5 cellular contexts compared by ENCODE assay signal in the genomic region with DNA sequence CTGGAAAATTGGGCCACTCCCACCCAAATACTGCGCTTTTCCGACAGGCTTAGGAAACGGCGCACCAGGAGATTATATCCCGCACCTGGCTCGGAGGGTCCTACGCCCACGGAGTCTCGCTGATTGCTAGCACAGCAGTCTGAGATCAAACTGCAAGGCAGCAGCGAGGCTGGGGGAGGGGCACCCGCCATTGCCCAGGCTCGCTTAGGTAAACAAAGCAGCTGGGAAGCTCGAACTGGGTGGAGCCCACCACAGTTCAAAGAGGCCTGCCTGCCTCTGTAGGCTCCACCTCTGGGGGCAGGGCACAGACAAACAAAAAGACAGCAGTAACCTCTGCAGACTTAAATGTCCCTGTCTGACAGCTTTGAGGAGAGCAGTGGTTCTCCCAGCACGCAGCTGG. TPM values are rescaled to one million over a fixed set of nuclear protein-coding genes. Genes with fewer than 3 reads are reported as not detected.
DNase-seq lines count a peak whose midpoint lies in the region; ATAC-seq, FAIRE-seq and TF ChIP-seq lines count a peak whose summit lies in the region.
"Not testable (repeated sequence)": the region's sequence is repeated elsewhere in the genome, so short reads cannot be mapped to it uniquely, and the experiment has no call there.

No MANE protein-coding gene starts in this region.

- WGBS in K562 (ENCODE audit: insufficient coverage, low coverage, missing lambda C conversion rate) = 80% methylated on average over 4 of the region's 14 CpGs
- WGBS in HepG2 (ENCODE audit: low lambda C conversion rate) = 56% methylated on average over 5 of the region's 14 CpGs

- not testable (repeated sequence) for H3K9me1 ChIP-seq in K562 (ENCODE audit: control insufficient read depth, insufficient read depth, low read length)

- peak overlapping the region; percentile 44; the same call in 1 of the 2 replicates for H3K9ac ChIP-seq in OCI-LY1 (ENCODE audit: low read length)
- not testable (repeated sequence) for H3K9ac ChIP-seq in K562 (ENCODE audit: insufficient read depth in 1 of 2, low read depth in 2 of 2, low read length in 2 of 2); HepG2 (ENCODE audit: insufficient read depth, low read depth, low read length)

- not testable (repeated sequence) for H3K79me2 ChIP-seq in DOHH2 (ENCODE audit: control insufficient read depth, low read length); OCI-LY1 (ENCODE audit: insufficient read depth, low read length); OCI-LY7 (ENCODE audit: insufficient read depth, low read depth, low read length); K562 (ENCODE audit: control insufficient read depth, insufficient read depth, low read length); HepG2 (ENCODE audit: insufficient read depth, low read length)

- TF ChIP-seq POLR2A in K562 (conservative IDR thresholded peaks at IDR 0.05); HepG2 (IDR thresholded peaks at IDR 0.05; ENCODE audit: insufficient read depth in 1 of 2, low read depth in 2 of 2, low read length in 2 of 2): not testable (repeated sequence)

- H3F3A ChIP-seq in DOHH2 (ENCODE audit: control insufficient read depth, insufficient read depth) = peaks cover 10% of the 10 kb centered on the region
- peaks cover 15% of the 10 kb centered on the region for H3F3A ChIP-seq in OCI-LY1 (ENCODE audit: insufficient read depth, low read length)

- not testable (repeated sequence) for FAIRE-seq in K562 (lab: Jason Lieb, UNC); HepG2 (lab: Jason Lieb, UNC)

- intact Hi-C loops in OCI-LY7 (cut with micrococcal nuclease; ENCODE audit: unreplicated experiment); K562 (cut with micrococcal nuclease); HepG2 (cut with micrococcal nuclease; ENCODE audit: unreplicated experiment): not testable (repeated sequence)

- TF ChIP-seq EP300 in K562 (IDR thresholded peaks at IDR 0.05; ENCODE audit: low read length); HepG2 (IDR thresholded peaks at IDR 0.05; ENCODE audit: low read depth in 2 of 2, low read length in 2 of 2): not testable (repeated sequence)
- peak; percentile 30; the same call in 1 of the 2 replicates for TF ChIP-seq EP300 in HepG2 (CRISPR knock-in tag; IDR thresholded peaks at IDR 0.05; ENCODE audit: borderline replicate concordance)

- H4K20me1 ChIP-seq in DOHH2 (ENCODE audit: control insufficient read depth, insufficient read depth, low read depth, low read length); OCI-LY1 (ENCODE audit: insufficient read depth, low read length); OCI-LY7 (ENCODE audit: insufficient read depth, low read length); K562 (replicated peaks; ENCODE audit: control insufficient read depth, insufficient read depth, low read length); HepG2 (ENCODE audit: insufficient read depth, low read length): not testable (repeated sequence)

- not testable (repeated sequence) for BruUV-seq in OCI-LY7 (replicated peaks; lab: Mats Ljungman, UMichigan); K562 (replicated peaks; lab: Mats Ljungman, UMichigan); HepG2 (replicated peaks; lab: Mats Ljungman, UMichigan)

- H3K4me3 ChIP-seq in DOHH2 (ENCODE audit: low read length); OCI-LY7 (ENCODE audit: low read depth, low read length, poor library complexity, severe bottlenecking); K562: not testable (repeated sequence)
- H3K4me3 ChIP-seq in OCI-LY1 (ENCODE audit: low read depth, low read length, poor library complexity, severe bottlenecking) (peak overlapping the region; percentile 50), HepG2 (replicated peaks in 1 of 3; ENCODE audit: insufficient read depth in 1 of 3, low read depth in 2 of 3, low read length in 3 of 3) (peak overlapping the region in 1 of 3 experiments; percentile 9; a peak in 1 of 6 replicates)

- H3K4me1 ChIP-seq in DOHH2 (ENCODE audit: control insufficient read depth, low read length) (peaks cover 47% of the 10 kb centered on the region), OCI-LY1 (ENCODE audit: insufficient read depth, low read length, severe bottlenecking) (peaks cover 50% of the 10 kb centered on the region), OCI-LY7 (ENCODE audit: insufficient read depth, low read length, poor library complexity, severe bottlenecking) (peaks cover 44% of the 10 kb centered on the region), HepG2 (ENCODE audit: insufficient read depth, low read length) (peaks cover 50% of the 10 kb centered on the region)
- H3K4me1 ChIP-seq in K562 (replicated peaks in 1 of 2; ENCODE audit: control insufficient read depth in 2 of 2, insufficient read depth in 2 of 2, low read length in 2 of 2) = not testable (repeated sequence)

- not testable (repeated sequence) for H2AFZ ChIP-seq in OCI-LY1 (ENCODE audit: low read length); OCI-LY7 (ENCODE audit: low read length)
- H2AFZ ChIP-seq in K562 (ENCODE audit: low read depth, low read length) (0 out of 2 replicates have a peak overlapping the region, but pooled peaks have one; percentile 62), HepG2 (ENCODE audit: low read length) (peak overlapping the region; percentile 63)

- peak overlapping the region; percentile 31; the same call in 1 of the 2 replicates for H3K4me2 ChIP-seq in DOHH2 (ENCODE audit: low read length)
- peak overlapping the region; percentile 54 for H3K4me2 ChIP-seq in OCI-LY1 (ENCODE audit: low read length)
- H3K4me2 ChIP-seq in OCI-LY7 (ENCODE audit: low read length) = peak overlapping the region; percentile 69; the same call in 1 of the 2 replicates
- H3K4me2 ChIP-seq in K562 (ENCODE audit: insufficient read depth, low read length) = not testable (repeated sequence)
- peak overlapping the region; percentile 45; the same call in 1 of the 2 replicates for H3K4me2 ChIP-seq in HepG2 (ENCODE audit: low read depth, low read length)

- CTCF ChIA-PET in OCI-LY7 (lab: Charles Lee; ENCODE audit: unreplicated experiment); K562 (lab: Yijun Ruan, JAX; ENCODE audit: low intra/inter-chr PET ratio); HepG2 (lab: Yijun Ruan, JAX; ENCODE audit: low intra/inter-chr PET ratio, low total read pairs): not testable (repeated sequence)

- H3K36me3 ChIP-seq in DOHH2 (ENCODE audit: control insufficient read depth, low read length); OCI-LY1 (ENCODE audit: insufficient read depth, low read length); OCI-LY7 (ENCODE audit: insufficient read depth, low read length); K562 (ENCODE audit: control insufficient read depth, insufficient read depth, low read length); HepG2 (replicated peaks in 1 of 2; ENCODE audit: control insufficient read depth in 1 of 2, insufficient read depth in 2 of 2, low read length in 2 of 2): not testable (repeated sequence)

- not testable (repeated sequence) for H3K9me2 ChIP-seq in DOHH2 (replicated peaks; ENCODE audit: control insufficient read depth, low read length); OCI-LY1 (ENCODE audit: low read depth, low read length); OCI-LY7 (ENCODE audit: insufficient read depth, low read length)

- DNase-seq in OCI-LY7 (ENCODE audit: low spot score); K562 (ENCODE audit: extremely low read depth in 1 of 4, low spot score in 3 of 4); HepG2 (ENCODE audit: low spot score): not testable (repeated sequence)

- in situ Hi-C loops in K562 (cut with MboI); HepG2 (cut with HindIII; ENCODE audit: extremely low pct_ligation_motif_present, low pct_unique_long_range_greater_than_20kb): not testable (repeated sequence)

- not testable (repeated sequence) for TF ChIP-seq RAD21 in K562 (CRISPR knock-in tag; conservative IDR thresholded peaks at IDR 0.05 in 1 of 2, IDR thresholded peaks at IDR 0.05 in 1 of 2); HepG2 (CRISPR knock-in tag; IDR thresholded peaks at IDR 0.05)

- not testable (repeated sequence) for H3K27ac ChIP-seq in DOHH2 (ENCODE audit: low read depth, low read length); OCI-LY7 (ENCODE audit: low read depth, low read length, poor library complexity, severe bottlenecking); K562 (ENCODE audit: extremely low read depth, low read depth, low read length); HepG2 (ENCODE audit: extremely low read length, insufficient read depth, low read length)
- H3K27ac ChIP-seq in OCI-LY1 (ENCODE audit: low read depth, low read length, poor library complexity, severe bottlenecking) = peak overlapping the region; percentile 87

- H3K9me3 ChIP-seq in DOHH2 (ENCODE audit: control insufficient read depth, insufficient read depth, low read length); OCI-LY1 (ENCODE audit: low read length); OCI-LY7 (ENCODE audit: low read length); K562 (replicated peaks; ENCODE audit: control insufficient read depth, insufficient read depth, low read depth, low read length); HepG2 (ENCODE audit: low read length): not testable (repeated sequence)

- not testable (repeated sequence) for TF ChIP-seq CTCF in DOHH2 (IDR thresholded peaks at IDR 0.05; ENCODE audit: low read depth, low read length, poor library complexity, severe bottlenecking); OCI-LY1 (IDR thresholded peaks at IDR 0.05; ENCODE audit: low read length); OCI-LY7 (conservative IDR thresholded peaks at IDR 0.05; ENCODE audit: low read length); K562 (IDR thresholded peaks at IDR 0.05 in 2 of 3, conservative IDR thresholded peaks at IDR 0.05 in 1 of 3; ENCODE audit: insufficient read depth in 2 of 3, low read depth in 1 of 3, low read length in 3 of 3); HepG2 (CRISPR knock-in tag; IDR thresholded peaks at IDR 0.05)

- POLR2A ChIA-PET in OCI-LY7 (lab: Charles Lee) = interaction anchor here (0.6 to 3.6 kb wide), 5 partner anchors 10 to 75 kb away, joined by 3 to 35 read pairs (median 12); partner anchors contain the start of gene CDV3
- POLR2A ChIA-PET in K562 (lab: Yijun Ruan, JAX); HepG2 (lab: Yijun Ruan, JAX): not testable (repeated sequence)

- ATAC-seq in K562, HepG2: not testable (repeated sequence)

- H3K27me3 ChIP-seq in DOHH2 (ENCODE audit: control insufficient read depth, low read length); OCI-LY1 (ENCODE audit: insufficient read depth, low read length); K562 (ENCODE audit: control insufficient read depth in 2 of 2, insufficient read depth in 2 of 2, low read length in 2 of 2); HepG2 (ENCODE audit: control insufficient read depth in 1 of 2, insufficient read depth in 2 of 2, low read length in 2 of 2): not testable (repeated sequence)

RNA-seq across cellular contexts. Expression of gene CDV3, which starts 21.9 kb away (rescaled TPM):
- total RNA-seq in OCI-LY7 (2014; rRNA removed; shearing (Covaris generic)) = 171 and 210 TPM in 2 replicates
- total RNA-seq in OCI-LY7 (2022) (268 and 296 TPM in 2 replicates), K562 (2014; rRNA removed) (78.4 and 82.3 TPM in 2 replicates), K562 (2014; rRNA removed; fragmentation: Illumina TruSeq; extraction: Trizol) (116 and 133 TPM in 2 replicates), K562 (2015; rRNA removed; fragmentation: Illumina TruSeq; extraction: Trizol) (120 and 128 TPM in 2 replicates), K562 (2021) (121 and 123 TPM in 2 replicates), HepG2 (2016; rRNA removed; fragmentation: Illumina TruSeq; extraction: Trizol) (145 and 190 TPM in 2 replicates)
- 12.9 and 28.4 TPM in 2 replicates for total RNA-seq in K562 (2011; cell fraction: chromatin; rRNA removed; ENCODE audit: low replicate concordance)
- total RNA-seq in K562 (2011; cell fraction: nucleolus; rRNA removed) = 13.3 and 15.1 TPM in 2 replicates
- total RNA-seq in K562 (2011; cell fraction: nucleoplasm; rRNA removed) = 20.2 and 35.3 TPM in 2 replicates
- polyA plus RNA-seq in K562 (2011; rRNA removed) (68.6 and 75.1 TPM in 2 replicates), K562 (2014; fragmentation: Illumina TruSeq; extraction: Trizol) (112 and 120 TPM in 2 replicates), K562 (2014; fragmentation: Nextera tagmentation; extraction: Ambion mirVana) (100 to 1,000 TPM in 1 of 2 experiments, 10 to 100 TPM in 1; 72.3 to 273 TPM), K562 (2014; rRNA removed) (83.4 and 86.2 TPM in 2 replicates), HepG2 (2011; rRNA removed) (44.9 and 46.6 TPM in 2 replicates)
- polyA plus RNA-seq in K562 (2011; cell fraction: cytosol; rRNA removed) = 14.2 and 29.1 TPM in 2 replicates
- polyA plus RNA-seq in K562 (2011; cell fraction: nucleus; rRNA removed) = 17.4 and 20.8 TPM in 2 replicates
- 65.8 and 87.6 TPM in 2 replicates for polyA plus RNA-seq in K562 (2012)
- 83.2 and 102 TPM in 2 replicates for polyA minus RNA-seq in K562 (2011; rRNA and poly(A)+ RNA removed)
- 39.9 and 52.1 TPM in 2 replicates for polyA minus RNA-seq in K562 (2011; cell fraction: cytosol; rRNA and poly(A)+ RNA removed)
- polyA minus RNA-seq in K562 (2011; cell fraction: nucleus; rRNA and poly(A)+ RNA removed) = 10.5 and 20.2 TPM in 2 replicates
- total RNA-seq in HepG2 (2016; cell fraction: cytosol; rRNA removed; fragmentation: Illumina TruSeq; extraction: Trizol; ENCODE audit: low read depth) = 29.7 and 31.6 TPM in 2 replicates
- total RNA-seq in HepG2 (2016; cell fraction: insoluble cytoplasmic fraction; rRNA removed; fragmentation: Illumina TruSeq; extraction: Trizol) = 140 and 167 TPM in 2 replicates
- total RNA-seq in HepG2 (2016; cell fraction: membrane; rRNA removed; fragmentation: Illumina TruSeq; extraction: Trizol) = 96.9 and 108 TPM in 2 replicates
- 70.3 and 72.0 TPM in 2 replicates for total RNA-seq in HepG2 (2016; cell fraction: nucleus; rRNA removed; fragmentation: Illumina TruSeq; extraction: Trizol)
- 20.0 and 35.2 TPM in 2 replicates for polyA plus RNA-seq in HepG2 (2011; cell fraction: cytosol; rRNA removed)
- polyA plus RNA-seq in HepG2 (2011; cell fraction: nucleus; rRNA removed) = 11.8 and 17.9 TPM in 2 replicates
- polyA plus RNA-seq in HepG2 (2012) = 98.7 and 98.9 TPM in 2 replicates
- 29.7 and 32.6 TPM in 2 replicates for polyA plus RNA-seq in HepG2 (2016; cell fraction: cytosol; fragmentation: Illumina TruSeq; extraction: Trizol; ENCODE audit: low read depth)
- 154 TPM in 2 replicates for polyA plus RNA-seq in HepG2 (2016; cell fraction: insoluble cytoplasmic fraction; fragmentation: Illumina TruSeq; extraction: Trizol; ENCODE audit: low read depth)
- 62.3 and 67.4 TPM in 2 replicates for polyA plus RNA-seq in HepG2 (2016; cell fraction: membrane; fragmentation: Illumina TruSeq; extraction: Trizol; ENCODE audit: low read depth)
- 72.4 and 78.4 TPM in 2 replicates for polyA plus RNA-seq in HepG2 (2016; cell fraction: nucleus; fragmentation: Illumina TruSeq; extraction: Trizol; ENCODE audit: insufficient read depth, low read depth)
- polyA minus RNA-seq in HepG2 (2011; rRNA and poly(A)+ RNA removed; ENCODE audit: low replicate concordance) = 25.2 and 41.8 TPM in 2 replicates
- polyA minus RNA-seq in HepG2 (2011; cell fraction: cytosol; rRNA and poly(A)+ RNA removed) = 46.6 and 59.2 TPM in 2 replicates
- polyA minus RNA-seq in HepG2 (2011; cell fraction: nucleus; rRNA and poly(A)+ RNA removed) = 35.8 and 50.4 TPM in 2 replicates
